Comparison of ENCODE assay signal across 8 cellular contexts in the genomic region with DNA sequence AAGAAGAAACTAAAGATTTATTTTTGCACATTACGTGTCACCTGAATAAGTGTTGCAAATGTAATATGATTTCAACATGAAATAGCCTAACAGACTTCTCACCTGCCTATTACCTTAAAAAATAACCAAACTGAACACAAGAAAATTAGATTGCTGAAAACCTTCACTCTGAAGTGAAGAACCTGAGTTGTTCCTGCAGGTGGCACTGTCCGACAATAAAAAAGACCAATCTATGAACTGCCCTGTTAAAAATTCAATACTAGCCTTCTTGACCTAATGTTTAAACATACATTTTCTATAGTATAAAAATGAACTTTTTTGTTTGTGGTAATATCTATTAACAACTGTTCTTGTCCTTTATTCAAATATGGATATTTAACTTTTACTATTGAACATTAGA.
DNase-seq lines count a peak whose midpoint lies in the region; ATAC-seq and TF ChIP-seq lines count a peak whose summit lies in the region.

No MANE protein-coding gene starts in this region.

- no peaks in the 10 kb centered on the region for H3K36me3 ChIP-seq in cardiac muscle cell
- H3K36me3 ChIP-seq in right atrium auricular region: no peaks in the 10 kb centered on the region
- no peaks in the 10 kb centered on the region for H3K36me3 ChIP-seq in breast epithelium
- no peaks in the 10 kb centered on the region for H3K36me3 ChIP-seq in lower lobe of right lung

- intact Hi-C loops in breast epithelium (cut with DNase I; ENCODE audit: low total_unique reads): no loop called here
- intact Hi-C loops in lower lobe of right lung (cut with DNase I): no loop called here

- TF ChIP-seq CTCF in cardiac muscle cell (IDR thresholded peaks at IDR 0.05; ENCODE audit: low read depth, low read length): peak; percentile 50
- TF ChIP-seq CTCF in right atrium auricular region (IDR thresholded peaks at IDR 0.05): peak in 1 of 2 donors; percentile 69
- TF ChIP-seq CTCF in breast epithelium (IDR thresholded peaks at IDR 0.05): peak; percentile 33 to 53 (median 43)
- peak; percentile 43 for TF ChIP-seq CTCF in lower lobe of right lung (IDR thresholded peaks at IDR 0.05)

- H3K4me1 ChIP-seq in cardiac muscle cell (ENCODE audit: low read depth) (peaks cover 10% of the 10 kb centered on the region), right atrium auricular region (no peaks in the 10 kb centered on the region), breast epithelium (no peaks in the 10 kb centered on the region), lower lobe of right lung (no peaks in the 10 kb centered on the region)

- H3K27ac ChIP-seq in cardiac muscle cell (no peak overlapping the region), right atrium auricular region (no peak overlapping the region), breast epithelium (no peak overlapping the region), lower lobe of right lung (no peak overlapping the region)

- DNase-seq in cardiac muscle cell (ENCODE audit: low read depth in 1 of 2, low spot score in 1 of 2): peak; percentile 46 to 65
- DNase-seq in right atrium auricular region (ENCODE audit: low spot score): no peak
- DNase-seq in NOMO-1 (lab: John Stamatoyannopoulos, UW; ENCODE audit: unreplicated experiment in 2 of 2): peak; percentile 2 to 46
- DNase-seq in breast epithelium (ENCODE audit: low spot score in 2 of 2): no peak
- no peak for DNase-seq in lower lobe of right lung
- DNase-seq in activated CD4-positive, CD25-positive, alpha-beta regulatory T cell (lab: John Stamatoyannopoulos, UW): no peak

- ATAC-seq in HG02759 (IDR thresholded peaks at IDR 0.05; ENCODE audit: unreplicated experiment): peak; percentile 47
- peak in 1 of 2 donors; percentile 88 for ATAC-seq in lower lobe of right lung
- ATAC-seq in GM21717 (IDR thresholded peaks at IDR 0.05; ENCODE audit: unreplicated experiment): no peak

- no peak for TF ChIP-seq POLR2A in breast epithelium (IDR thresholded peaks at IDR 0.05)

- H3K9me3 ChIP-seq in cardiac muscle cell (ENCODE audit: low read depth): no peaks in the 10 kb centered on the region
- peaks cover 0 to 6% of the 10 kb centered on the region in 2 donors for H3K9me3 ChIP-seq in right atrium auricular region
- peaks cover 3 to 5% of the 10 kb centered on the region in 2 donors for H3K9me3 ChIP-seq in breast epithelium
- H3K9me3 ChIP-seq in lower lobe of right lung: no peaks in the 10 kb centered on the region

- no peaks in the 10 kb centered on the region for H3K27me3 ChIP-seq in cardiac muscle cell
- H3K27me3 ChIP-seq in right atrium auricular region: no peaks in the 10 kb centered on the region
- no peaks in the 10 kb centered on the region for H3K27me3 ChIP-seq in breast epithelium
- H3K27me3 ChIP-seq in lower lobe of right lung (ENCODE audit: low read depth): no peaks in the 10 kb centered on the region

- H3K4me3 ChIP-seq in cardiac muscle cell (no peak overlapping the region), right atrium auricular region (no peak overlapping the region), breast epithelium (no peak overlapping the region), lower lobe of right lung (no peak overlapping the region)

Comparison
In these comparisons a context has a peak if more than half of its experiments do, and no peak if none do; other contexts are left out.
1. DNase-seq: peak in cardiac muscle cell (2 of 2) and NOMO-1 (2 of 2); none in right atrium auricular region (single experiment), breast epithelium (0 of 2), lower lobe of right lung (single experiment) and activated CD4-positive, CD25-positive, alpha-beta regulatory T cell (0 of 4).